8 cellular contexts compared by ENCODE assay signal in genomic region chr10:79249156-79250121, GRCh38.
A peak's percentile ranks its signal among the peaks of the same experiment; 100 is the strongest.
DNase-seq lines count a peak whose midpoint lies in the region; ATAC-seq and TF ChIP-seq lines count a peak whose summit lies in the region.

No MANE protein-coding gene starts in this region.

- peaks cover 100% of the 10 kb centered on the region for H3K79me2 ChIP-seq in osteoblast (ENCODE audit: insufficient read depth, low read length)

- peaks cover 67% of the 10 kb centered on the region for H4K20me1 ChIP-seq in osteoblast (ENCODE audit: insufficient read depth, low read length)

- peak overlapping the region in 1 of 4 donors; percentile 10 for H3K4me3 ChIP-seq in Peyer's patch
- H3K4me3 ChIP-seq in osteoblast (ENCODE audit: insufficient read depth, low read length), result no peak overlapping the region

- TF ChIP-seq CTCF in Peyer's patch (IDR thresholded peaks at IDR 0.05), result no peak
- no peak for TF ChIP-seq CTCF in osteoblast (IDR thresholded peaks at IDR 0.05; ENCODE audit: extremely low read depth, low read depth, low read length)

- H3K9me3 ChIP-seq in Peyer's patch, result no peaks in the 10 kb centered on the region
- no peaks in the 10 kb centered on the region for H3K9me3 ChIP-seq in osteoblast (ENCODE audit: low read depth, low read length)

- DNase-seq in Peyer's patch (peak in 1 of 3 donors; percentile 63), osteoblast (ENCODE audit: insufficient read length, low spot score, missing footprints) (peak; percentile 35), C1 segment of cervical spinal cord (lab: John Stamatoyannopoulos, UW) (no peak), 8988T (no peak), MV-4-11 (lab: John Stamatoyannopoulos, UW) (no peak), superior temporal gyrus (ENCODE audit: extremely low spot score) (no peak)

- no peak overlapping the region for H2AFZ ChIP-seq in osteoblast (ENCODE audit: low read length)

- H3K4me1 ChIP-seq in Peyer's patch, result peaks cover 7 to 71% (median 58%) of the 10 kb centered on the region in 4 donors
- H3K4me1 ChIP-seq in osteoblast (ENCODE audit: insufficient read depth, low read length), result peaks cover 48% of the 10 kb centered on the region

- H3K36me3 ChIP-seq in Peyer's patch (no peaks in the 10 kb centered on the region), osteoblast (ENCODE audit: insufficient read depth, low read length) (peaks cover 18% of the 10 kb centered on the region)

- no peaks in the 10 kb centered on the region for H3K27me3 ChIP-seq in Peyer's patch
- no peaks in the 10 kb centered on the region for H3K27me3 ChIP-seq in osteoblast (ENCODE audit: insufficient read depth, low read length)

- no peak for TF ChIP-seq POLR2A in Peyer's patch (IDR thresholded peaks at IDR 0.05)

- peak overlapping the region; percentile 83 to 91 (median 84) for H3K27ac ChIP-seq in Peyer's patch
- peak overlapping the region; percentile 77 for H3K27ac ChIP-seq in osteoblast (ENCODE audit: low read depth, low read length)

- no peak overlapping the region for H3K4me2 ChIP-seq in osteoblast (ENCODE audit: insufficient read depth, low read length)

- ATAC-seq in GM18520 (IDR thresholded peaks at IDR 0.05; ENCODE audit: unreplicated experiment) (peak; percentile 56), GM21825 (IDR thresholded peaks at IDR 0.05; ENCODE audit: unreplicated experiment) (peak; percentile 56)
